Comparison of ENCODE assay signal across 8 cellular contexts in the genomic region with DNA sequence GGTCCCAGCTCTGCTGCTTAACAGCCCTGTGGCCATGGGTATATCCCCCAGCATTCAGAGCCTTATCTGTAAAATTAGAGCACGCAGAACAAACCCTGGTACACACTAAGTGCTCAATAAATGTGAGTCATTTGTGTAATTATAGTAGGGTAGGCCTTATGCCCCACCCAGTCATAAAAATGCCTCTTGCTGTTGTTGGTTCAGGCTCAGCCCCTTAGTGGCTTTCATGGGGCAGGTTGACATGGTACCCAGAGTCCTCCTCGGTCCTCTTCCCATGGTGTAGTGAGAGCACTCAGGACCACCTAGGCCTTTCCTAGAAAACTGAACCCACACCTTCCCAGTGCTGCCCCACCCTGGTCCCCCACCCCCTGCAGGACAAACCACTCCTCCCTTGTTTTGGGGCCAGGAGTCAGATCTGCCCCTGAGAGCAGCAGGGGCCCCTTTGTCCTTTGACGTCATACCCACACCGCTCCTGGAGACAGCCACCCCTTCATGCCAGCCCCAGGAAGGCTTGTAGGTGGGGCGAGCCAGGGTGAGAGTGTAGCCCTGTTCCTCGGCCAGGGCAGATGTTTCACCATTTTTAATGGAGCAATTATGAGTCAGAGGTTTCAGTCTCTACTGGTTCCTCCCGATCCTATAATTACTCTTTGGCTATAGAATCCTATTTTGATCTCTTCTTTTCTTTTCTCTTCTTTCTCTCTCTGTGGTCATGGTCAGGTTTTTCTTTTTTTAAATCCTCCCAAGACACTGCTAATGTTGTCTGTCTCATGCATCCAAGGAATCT.
DNase-seq lines count a peak whose midpoint lies in the region; ATAC-seq lines count a peak whose summit lies in the region.

No MANE protein-coding gene starts in this region.

- no peaks in the 10 kb centered on the region for H3K27me3 ChIP-seq in iPS-15b (ENCODE audit: control insufficient read depth, insufficient read depth, low read length)

- H3K4me3 ChIP-seq in iPS-15b (ENCODE audit: low read depth, low read length) = peak overlapping the region; percentile 9

- DNase-seq in activated CD4-positive, alpha-beta T cell treated with anti-CD3 and anti-CD28 coated beads for 48 hours = peak; percentile 40
- no peak for DNase-seq in activated CD4-positive, alpha-beta T cell treated with anti-CD3 and anti-CD28 coated beads for 4 hours
- DNase-seq in NCI-H748 treated with DMSO at 0.1 percent for 48 hours (lab: John Stamatoyannopoulos, UW) (peak; percentile 9), amniotic epithelial cell (ENCODE audit: low read depth) (peak; percentile 93), KBM-7 (no peak), germinal center (ENCODE audit: low spot score) (no peak)

- H3K9me3 ChIP-seq in iPS-15b (ENCODE audit: control insufficient read depth, insufficient read depth, low read length) = no peaks in the 10 kb centered on the region

- peak; percentile 45 for ATAC-seq in stimulated activated memory B cell treated with anti-CD40 and anti-IgM and Interleukin-4, amounts not matched to agents 10 μg/mL and 1 μg/mL and 100 μg/mL, for 72 hours

- peak overlapping the region; percentile 81 for H3K27ac Mint-ChIP-seq in stimulated activated memory B cell treated with anti-CD40 and anti-IgM and Interleukin-4, amounts not matched to agents 10 μg/mL and 1 μg/mL and 100 μg/mL, for 72 hours

- H3K36me3 Mint-ChIP-seq in stimulated activated memory B cell treated with anti-CD40 and anti-IgM and Interleukin-4, amounts not matched to agents 10 μg/mL and 1 μg/mL and 100 μg/mL, for 72 hours = peaks cover 25% of the 10 kb centered on the region

- H3K27me3 Mint-ChIP-seq in stimulated activated memory B cell treated with anti-CD40 and anti-IgM and Interleukin-4, amounts not matched to agents 10 μg/mL and 1 μg/mL and 100 μg/mL, for 72 hours = no peaks in the 10 kb centered on the region

- H3K4me1 Mint-ChIP-seq in stimulated activated memory B cell treated with anti-CD40 and anti-IgM and Interleukin-4, amounts not matched to agents 10 μg/mL and 1 μg/mL and 100 μg/mL, for 72 hours = peaks cover 90% of the 10 kb centered on the region

- H3K36me3 ChIP-seq in iPS-15b (ENCODE audit: control insufficient read depth, insufficient read depth, low read length) = peaks cover 6% of the 10 kb centered on the region

- H3K9me3 Mint-ChIP-seq in stimulated activated memory B cell treated with anti-CD40 and anti-IgM and Interleukin-4, amounts not matched to agents 10 μg/mL and 1 μg/mL and 100 μg/mL, for 72 hours = no peaks in the 10 kb centered on the region

- peak overlapping the region; percentile 38 for H3K9ac ChIP-seq in iPS-15b (ENCODE audit: low read depth, low read length)

- H3K4me3 Mint-ChIP-seq in stimulated activated memory B cell treated with anti-CD40 and anti-IgM and Interleukin-4, amounts not matched to agents 10 μg/mL and 1 μg/mL and 100 μg/mL, for 72 hours = no peak overlapping the region

- peaks cover 38% of the 10 kb centered on the region for H3K4me1 ChIP-seq in iPS-15b (ENCODE audit: control insufficient read depth, insufficient read depth, low read length)

- in situ Hi-C loops in KBM-7 (cut with MboI; ENCODE audit: low pct_unique_long_range_greater_than_20kb, low sequenced_read_pairs) = no loop called here

Comparison
In these comparisons a context has a peak if more than half of its experiments do, and no peak if none do; other contexts are left out.
1. DNase-seq: peak in activated CD4-positive, alpha-beta T cell treated with anti-CD3 and anti-CD28 coated beads for 48 hours (single experiment), NCI-H748 treated with DMSO at 0.1 percent for 48 hours (single experiment) and amniotic epithelial cell (single experiment); none in activated CD4-positive, alpha-beta T cell treated with anti-CD3 and anti-CD28 coated beads for 4 hours (0 of 2), KBM-7 (single experiment) and germinal center (single experiment).